ENCODE assay signal across 8 cellular contexts in genomic region chr4:42371306-42372063, GRCh38. TPM values are rescaled to one million over a fixed set of nuclear protein-coding genes. Genes with fewer than 3 reads are reported as not detected.
DNase-seq lines count a peak whose midpoint lies in the region; ATAC-seq, FAIRE-seq and TF ChIP-seq lines count a peak whose summit lies in the region.

No MANE protein-coding gene starts in this region.

- TF ChIP-seq CTCF in NB4 (IDR thresholded peaks at IDR 0.05; ENCODE audit: low read depth, low read length) (peak; percentile 46), GM12878 (IDR thresholded peaks at IDR 0.05 in 2 of 3, conservative IDR thresholded peaks at IDR 0.05 in 1 of 3; ENCODE audit: control insufficient read depth in 2 of 3, extremely low read depth in 1 of 3, insufficient read depth in 1 of 3, low read depth in 3 of 3, low read length in 3 of 3) (peak; percentile 58 to 66 (median 64); a peak in 5 of 6 replicates), kidney (IDR thresholded peaks at IDR 0.05; ENCODE audit: borderline replicate concordance, extremely low read depth, insufficient read depth) (peak; percentile 66)

- 48% methylated on average over 2 of the region's 2 CpGs for WGBS in GM12878 (ENCODE audit: insufficient coverage, insufficient replicate concordance, low lambda C conversion rate, missing lambda C conversion rate)

- no peaks in the 10 kb centered on the region for H3K27me3 ChIP-seq in GM12878 (replicated peaks in 1 of 2; ENCODE audit: control insufficient read depth in 2 of 2, insufficient read depth in 2 of 2, low read length in 1 of 2)

- BruUV-seq in GM12878 (replicated peaks; lab: Mats Ljungman, UMichigan) = no TSS peak

- H3K36me3 Mint-ChIP-seq in T-cell = no peaks in the 10 kb centered on the region

- TF ChIP-seq POLR2A in NB4 (IDR thresholded peaks at IDR 0.05; ENCODE audit: extremely low read depth, insufficient read length) (no peak), GM12878 (IDR thresholded peaks at IDR 0.05; ENCODE audit: low read depth, low read length) (no peak)

- H3K9me3 ChIP-seq in GM12878 (replicated peaks; ENCODE audit: control insufficient read depth, insufficient read depth, low read length) = no peaks in the 10 kb centered on the region
- no peaks in the 10 kb centered on the region for H3K9me3 ChIP-seq in kidney (ENCODE audit: control insufficient read depth in 1 of 2, low read length in 2 of 2)

- H3K27me3 Mint-ChIP-seq in T-cell = peaks cover 9 to 11% of the 10 kb centered on the region in 2 donors

- no peak for TF ChIP-seq EP300 in GM12878 (IDR thresholded peaks at IDR 0.05; ENCODE audit: borderline replicate concordance in 1 of 2, control insufficient read depth in 1 of 2, low read depth in 2 of 2, low read length in 2 of 2)

- in situ Hi-C loops in GM12878 (cut with MboI) = no loop called here

- no peaks in the 10 kb centered on the region for H3K36me3 ChIP-seq in GM12878 (ENCODE audit: control insufficient read depth in 2 of 2, insufficient read depth in 2 of 2, low read length in 1 of 2)
- H3K36me3 ChIP-seq in kidney (ENCODE audit: control insufficient read depth in 1 of 2, insufficient read depth in 2 of 2, low read length in 2 of 2) = no peaks in the 10 kb centered on the region

- no peak overlapping the region for H3K9ac ChIP-seq in GM12878 (ENCODE audit: control insufficient read depth, insufficient read depth, low read length)
- H3K9ac ChIP-seq in kidney (ENCODE audit: low read length in 2 of 2) = no peak overlapping the region

- FAIRE-seq in GM12878 (lab: Jason Lieb, UNC) = peak; percentile 82
- peak; percentile 93 for FAIRE-seq in kidney (lab: Jason Lieb, UNC)

- H3K4me3 Mint-ChIP-seq in T-cell = no peak overlapping the region

- DNase-seq in COLO668 (lab: John Stamatoyannopoulos, UW; ENCODE audit: unreplicated experiment) = peak; percentile 13
- DNase-seq in NB4 (ENCODE audit: low read depth) = peak; percentile 53
- DNase-seq in GM12878 (ENCODE audit: low read depth, low spot score) = no peak
- no peak for DNase-seq in kidney
- DNase-seq in retina = no peak
- no peak for DNase-seq in T-cell
- no peak for DNase-seq in NCI-H128 (lab: John Stamatoyannopoulos, UW; ENCODE audit: unreplicated experiment)

- CTCF ChIA-PET in GM12878 (lab: Yijun Ruan, JAX) = interaction anchor here (0.7 to 6.0 kb wide), 46 partner anchors 9 to 496 kb away, joined by 3 to 107 read pairs (median 6); no protein-coding TSS in a partner anchor
- CTCF ChIA-PET in T-cell (lab: Charles Lee) = interaction anchor here (0.6 to 2.4 kb wide), 5 partner anchors 62 to 472 kb away, joined by 3 to 29 read pairs (median 3); no protein-coding TSS in a partner anchor

- peak; percentile 80 for TF ChIP-seq RAD21 in GM12878 (IDR thresholded peaks at IDR 0.05; ENCODE audit: insufficient read depth, low read depth, low read length)

- no peak overlapping the region for H3K4me2 ChIP-seq in GM12878 (ENCODE audit: control insufficient read depth, insufficient read depth)

- no peak overlapping the region for H3K27ac Mint-ChIP-seq in T-cell

- no peak overlapping the region for H3K27ac ChIP-seq in GM12878 (ENCODE audit: control insufficient read depth, insufficient read depth)
- H3K27ac ChIP-seq in kidney (ENCODE audit: low read depth in 2 of 2, low read length in 2 of 2) = no peak overlapping the region

- H4K20me1 ChIP-seq in GM12878 (ENCODE audit: control insufficient read depth, insufficient read depth) = no peaks in the 10 kb centered on the region

- RAD21 ChIA-PET in GM12878 (lab: Charles Lee; ENCODE audit: unreplicated experiment) = interaction anchor here (0.6 to 4.3 kb wide), 25 partner anchors 10 to 493 kb away, joined by 3 to 56 read pairs (median 4); no protein-coding TSS in a partner anchor

- intact Hi-C loops in GM12878 (cut with micrococcal nuclease; ENCODE audit: unreplicated experiment) = loop anchor here (1.0 to 5.0 kb wide), 2 partner anchors 89 to 148 kb away; no protein-coding TSS in a partner anchor
- intact Hi-C loops in kidney (cut with DNase I) = no loop called here

- no peaks in the 10 kb centered on the region for H3K79me2 ChIP-seq in GM12878 (ENCODE audit: control insufficient read depth, insufficient read depth, low read length)

- POLR2A ChIA-PET in GM12878 (lab: Charles Lee) (no interaction called here), T-cell (lab: Charles Lee) (no interaction called here)

- no peak overlapping the region for H2AFZ ChIP-seq in GM12878 (ENCODE audit: control insufficient read depth, low read depth, low read length)

- H3K4me3 ChIP-seq in NB4 (ENCODE audit: low read depth, low read length) (no peak overlapping the region), GM12878 (no peak overlapping the region), kidney (ENCODE audit: low read length in 2 of 2) (no peak overlapping the region)

- no peaks in the 10 kb centered on the region for H3K9me3 Mint-ChIP-seq in T-cell

- H3K4me1 ChIP-seq in GM12878 (ENCODE audit: control insufficient read depth, insufficient read depth, low read length) = no peaks in the 10 kb centered on the region
- peaks cover 0 to 2% of the 10 kb centered on the region in 2 donors for H3K4me1 ChIP-seq in kidney (ENCODE audit: control insufficient read depth in 1 of 2, insufficient read depth in 1 of 2, low read depth in 1 of 2, low read length in 2 of 2)

- ATAC-seq in GM19351 (IDR thresholded peaks at IDR 0.05; ENCODE audit: unreplicated experiment) = peak; percentile 81
- ATAC-seq in GM12878 = peak; percentile 82
- ATAC-seq in T-cell (replicated peaks in 1 of 4) = no peak

- SMC1A ChIA-PET in GM12878 (lab: Charles Lee; ENCODE audit: uncharacterized antibody, unreplicated experiment) = interaction anchor here (0.6 to 4.8 kb wide), 38 partner anchors 9 to 632 kb away, joined by 3 to 90 read pairs (median 4); no protein-coding TSS in a partner anchor

- no peaks in the 10 kb centered on the region for H3K4me1 Mint-ChIP-seq in T-cell

TF ChIP-seq in GM12878, 131 proteins besides CTCF, POLR2A, EP300 and RAD21:
- TF ChIP-seq POU2F2 (IDR thresholded peaks at IDR 0.05; ENCODE audit: borderline replicate concordance, low read depth, low read length) (no peak), PKNOX1 (IDR thresholded peaks at IDR 0.05) (no peak), SMC3 (IDR thresholded peaks at IDR 0.05; ENCODE audit: borderline replicate concordance, low read length) (peak; percentile 81)

RNA-seq across cellular contexts. Expression of gene SHISA3, which starts 25.8 kb away (rescaled TPM):
- total RNA-seq in GM12878 (2013; cell fraction: nucleolus; rRNA removed) = 0.19 TPM in 1 of 2 replicates, not detected in the other
- total RNA-seq in GM12878 (2014; rRNA removed) (4.4 and 4.9 TPM in 2 replicates), GM12878 (2014; rRNA removed; fragmentation: Illumina TruSeq; extraction: Trizol) (3.9 TPM in 2 replicates), GM12878 (2021) (6.3 and 6.6 TPM in 2 replicates), kidney (31.7 TPM), T-cell (under 1 TPM in 1 of 5 donors, not detected in 4; 0.35 TPM)
- polyA plus RNA-seq in GM12878 (2011; ENCODE audit: low read depth) = 1.4 TPM
- polyA plus RNA-seq in GM12878 (2011; rRNA removed) (0.03 TPM in 1 of 2 replicates, not detected in the other), GM12878 (2014; fragmentation: Illumina TruSeq; extraction: Trizol) (3.7 and 4.1 TPM in 2 replicates), GM12878 (2014; fragmentation: Nextera tagmentation; extraction: Ambion mirVana) (1 to 10 TPM; 1.9 to 4.6 TPM), GM12878 (2014; rRNA removed) (5.5 and 7.2 TPM in 2 replicates), GM12878 (2016; fragmentation: Nextera tagmentation; extraction: Ambion mirVana) (1 to 10 TPM; 3.9 to 4.9 TPM), kidney (ENCODE audit: insufficient read depth, low read depth, low replicate concordance) (20.3 TPM)
- 0.04 TPM in 1 of 2 replicates, not detected in the other for polyA plus RNA-seq in GM12878 (2011; cell fraction: cytosol; rRNA removed)
- not detected in 2 replicates for polyA plus RNA-seq in GM12878 (2011; cell fraction: nucleus; rRNA removed)
- 3.8 and 3.9 TPM in 2 replicates for polyA plus RNA-seq in GM12878 (2012)
- polyA minus RNA-seq in GM12878 (2011; rRNA and poly(A)+ RNA removed) = not detected in 2 replicates
- polyA minus RNA-seq in GM12878 (2011; cell fraction: cytosol; rRNA and poly(A)+ RNA removed) = not detected in 2 replicates
- polyA minus RNA-seq in GM12878 (2011; cell fraction: nucleus; rRNA and poly(A)+ RNA removed) = not detected in 2 replicates

Comparison
In these comparisons a context has a peak if more than half of its experiments do, and no peak if none do; other contexts are left out.
1. DNase-seq: peak in COLO668 (single experiment) and NB4 (single experiment); none in GM12878 (single experiment), kidney (single experiment), retina (single experiment), T-cell (0 of 34) and NCI-H128 (single experiment).
2. ATAC-seq: peak in GM19351 (single experiment) and GM12878 (single experiment); none in T-cell (0 of 4).
3. Peak in every context shown above with its lines, with median percentiles within 50 percentile points of each other: CTCF ChIP-seq.